Comparison of ENCODE assay signal across 1 cellular context in genomic region chr1:175131100-175131499, GRCh38.
TF ChIP-seq lines count a peak whose summit lies in the region.

No MANE protein-coding gene starts in this region.

TF ChIP-seq in WTC11, 78 proteins besides CTCF, POLR2A, EP300 and RAD21 (continued from another document):
- no peak for TF ChIP-seq PRDM15 (CRISPR knock-in tag; IDR thresholded peaks at IDR 0.05)
- TF ChIP-seq SMAD4 (CRISPR knock-in tag; IDR thresholded peaks at IDR 0.05), result no peak
- no peak for TF ChIP-seq EMX1 (CRISPR knock-in tag; IDR thresholded peaks at IDR 0.05)
- no peak for TF ChIP-seq ZNF317 (CRISPR knock-in tag; IDR thresholded peaks at IDR 0.05; ENCODE audit: borderline replicate concordance, low read depth)
- TF ChIP-seq USF2 (CRISPR knock-in tag; IDR thresholded peaks at IDR 0.05), result no peak
- TF ChIP-seq CREB1 (CRISPR knock-in tag; IDR thresholded peaks at IDR 0.05), result no peak
- no peak for TF ChIP-seq PRRX2 (CRISPR knock-in tag; IDR thresholded peaks at IDR 0.05)
- TF ChIP-seq ARID4B (CRISPR knock-in tag; IDR thresholded peaks at IDR 0.05; ENCODE audit: borderline replicate concordance), result no peak
- TF ChIP-seq ZBTB43 (CRISPR knock-in tag; IDR thresholded peaks at IDR 0.05), result no peak
- TF ChIP-seq E2F1 (CRISPR knock-in tag; IDR thresholded peaks at IDR 0.05), result no peak
- no peak for TF ChIP-seq PREB (CRISPR knock-in tag; IDR thresholded peaks at IDR 0.05; ENCODE audit: borderline replicate concordance)
- no peak for TF ChIP-seq ZSCAN18 (CRISPR knock-in tag; IDR thresholded peaks at IDR 0.05)
- TF ChIP-seq NR3C1 (CRISPR knock-in tag; conservative IDR thresholded peaks at IDR 0.05; ENCODE audit: low read depth), result no peak
- TF ChIP-seq ETV6 (CRISPR knock-in tag; IDR thresholded peaks at IDR 0.05), result no peak
- TF ChIP-seq ZNF121 (CRISPR knock-in tag; IDR thresholded peaks at IDR 0.05), result no peak
- TF ChIP-seq ERG (CRISPR knock-in tag; IDR thresholded peaks at IDR 0.05), result no peak
- no peak for TF ChIP-seq FOXP1 (CRISPR knock-in tag; IDR thresholded peaks at IDR 0.05; ENCODE audit: borderline replicate concordance)
- TF ChIP-seq ZNF425 (CRISPR knock-in tag; conservative IDR thresholded peaks at IDR 0.05), result no peak
- no peak for TF ChIP-seq IRF1 (CRISPR knock-in tag; IDR thresholded peaks at IDR 0.05)
